ENCODE assay signal across 14 cellular contexts in genomic region chr3:190058486-190059241, GRCh38.
DNase-seq lines count a peak whose midpoint lies in the region; ATAC-seq, FAIRE-seq and TF ChIP-seq lines count a peak whose summit lies in the region.
"Had no signal": no experiment of that assay in that cellular context is flagged by ENCODE, and none has a peak within 500 bp of the region (broad histone marks: within the 10 kb centered on the region; RNA-seq: fewer than 3 reads in every experiment).

No MANE protein-coding gene starts in this region.

- FAIRE-seq in endometrium (lab: Jason Lieb, UNC) (peak; percentile 97), urothelium cell line (lab: Jason Lieb, UNC) (peak; percentile 58)
- FAIRE-seq: RCC 7860 had no signal

- no peaks in the 10 kb centered on the region for H3K36me3 Mint-ChIP-seq in activated naive CD8-positive, alpha-beta T cell treated with anti-CD3 and anti-CD28 coated beads, Interleukin-2, amount 50 U/mL, for 24 hours (ENCODE audit: low read depth)
- H3K36me3 Mint-ChIP-seq in activated naive CD8-positive, alpha-beta T cell treated with anti-CD3 and anti-CD28 coated beads for 36 hours: no peaks in the 10 kb centered on the region
- peaks cover 10% of the 10 kb centered on the region for H3K36me3 Mint-ChIP-seq in nephron (ENCODE audit: low read depth)
- H3K36me3 Mint-ChIP-seq in activated CD4-positive, alpha-beta memory T cell treated with anti-CD3 and anti-CD28 coated beads, Interleukin-2, amount 10 ng/mL, durations not matched to agents 7 days and 5 days (ENCODE audit: low read depth): no peaks in the 10 kb centered on the region
- H3K36me3 Mint-ChIP-seq: naive thymus-derived CD8-positive, alpha-beta T cell had no signal

- DNase-seq in activated naive CD8-positive, alpha-beta T cell treated with anti-CD3 and anti-CD28 coated beads, Interleukin-2, amount 50 U/mL, for 24 hours: no peak
- no peak for DNase-seq in activated naive CD8-positive, alpha-beta T cell treated with anti-CD3 and anti-CD28 coated beads for 36 hours
- DNase-seq in urothelium cell line (ENCODE audit: low spot score) (no peak), cortex of kidney (lab: John Stamatoyannopoulos, UW) (no peak)
- no peak for DNase-seq in activated CD4-positive, alpha-beta memory T cell treated with anti-CD3 and anti-CD28 coated beads, Interleukin-2, amount 10 ng/mL, durations not matched to agents 7 days and 5 days
- DNase-seq: DMS 273 treated with DMSO at 0.1 percent for 48 hours; naive thymus-derived CD8-positive, alpha-beta T cell; NCI-H2081; stimulated activated CD4-positive, alpha-beta T cell treated with anti-CD3 and anti-CD28 coated beads, Interleukin-4, amount 100 ng/mL, for 1 hour; testis had no signal

- no peak overlapping the region for H3K27ac Mint-ChIP-seq in activated naive CD8-positive, alpha-beta T cell treated with anti-CD3 and anti-CD28 coated beads, Interleukin-2, amount 50 U/mL, for 24 hours
- H3K27ac Mint-ChIP-seq in activated naive CD8-positive, alpha-beta T cell treated with anti-CD3 and anti-CD28 coated beads for 36 hours: no peak overlapping the region
- H3K27ac Mint-ChIP-seq in nephron: peak overlapping the region; percentile 93
- no peak overlapping the region for H3K27ac Mint-ChIP-seq in activated CD4-positive, alpha-beta memory T cell treated with anti-CD3 and anti-CD28 coated beads, Interleukin-2, amount 10 ng/mL, durations not matched to agents 7 days and 5 days
- H3K27ac Mint-ChIP-seq: naive thymus-derived CD8-positive, alpha-beta T cell had no signal

- peak; percentile 52 for ATAC-seq in activated naive CD8-positive, alpha-beta T cell treated with anti-CD3 and anti-CD28 coated beads, Interleukin-2, amount 50 U/mL, for 24 hours
- no peak for ATAC-seq in HG03378 (IDR thresholded peaks at IDR 0.05; ENCODE audit: unreplicated experiment)
- ATAC-seq: naive thymus-derived CD8-positive, alpha-beta T cell had no signal

- POLR2A ChIA-PET in activated CD4-positive, alpha-beta memory T cell treated with anti-CD3 and anti-CD28 coated beads, Interleukin-2, amount 10 ng/mL, durations not matched to agents 7 days and 5 days (lab: Charles Lee): no interaction called here

- no peak overlapping the region for H3K4me3 Mint-ChIP-seq in activated naive CD8-positive, alpha-beta T cell treated with anti-CD3 and anti-CD28 coated beads, Interleukin-2, amount 50 U/mL, for 24 hours
- no peak overlapping the region for H3K4me3 Mint-ChIP-seq in activated naive CD8-positive, alpha-beta T cell treated with anti-CD3 and anti-CD28 coated beads for 36 hours
- peak overlapping the region; percentile 3 to 39 (median 20) for H3K4me3 Mint-ChIP-seq in nephron
- no peak overlapping the region for H3K4me3 Mint-ChIP-seq in activated CD4-positive, alpha-beta memory T cell treated with anti-CD3 and anti-CD28 coated beads, Interleukin-2, amount 10 ng/mL, durations not matched to agents 7 days and 5 days
- H3K4me3 Mint-ChIP-seq: naive thymus-derived CD8-positive, alpha-beta T cell had no signal

- CTCF ChIA-PET in activated CD4-positive, alpha-beta memory T cell treated with anti-CD3 and anti-CD28 coated beads, Interleukin-2, amount 10 ng/mL, durations not matched to agents 7 days and 5 days (lab: Charles Lee): no interaction called here

- H3K9me3 Mint-ChIP-seq in activated naive CD8-positive, alpha-beta T cell treated with anti-CD3 and anti-CD28 coated beads, Interleukin-2, amount 50 U/mL, for 24 hours: no peaks in the 10 kb centered on the region
- no peaks in the 10 kb centered on the region for H3K9me3 Mint-ChIP-seq in activated naive CD8-positive, alpha-beta T cell treated with anti-CD3 and anti-CD28 coated beads for 36 hours
- H3K9me3 Mint-ChIP-seq in nephron: no peaks in the 10 kb centered on the region
- H3K9me3 Mint-ChIP-seq in activated CD4-positive, alpha-beta memory T cell treated with anti-CD3 and anti-CD28 coated beads, Interleukin-2, amount 10 ng/mL, durations not matched to agents 7 days and 5 days: no peaks in the 10 kb centered on the region
- H3K9me3 Mint-ChIP-seq: naive thymus-derived CD8-positive, alpha-beta T cell had no signal

- H3K4me1 Mint-ChIP-seq in activated naive CD8-positive, alpha-beta T cell treated with anti-CD3 and anti-CD28 coated beads, Interleukin-2, amount 50 U/mL, for 24 hours: peaks cover 3% of the 10 kb centered on the region
- peaks cover 7% of the 10 kb centered on the region for H3K4me1 Mint-ChIP-seq in activated naive CD8-positive, alpha-beta T cell treated with anti-CD3 and anti-CD28 coated beads for 36 hours
- H3K4me1 Mint-ChIP-seq in nephron: peaks cover 77% of the 10 kb centered on the region
- no peaks in the 10 kb centered on the region for H3K4me1 Mint-ChIP-seq in activated CD4-positive, alpha-beta memory T cell treated with anti-CD3 and anti-CD28 coated beads, Interleukin-2, amount 10 ng/mL, durations not matched to agents 7 days and 5 days
- H3K4me1 Mint-ChIP-seq: naive thymus-derived CD8-positive, alpha-beta T cell had no signal

- TF ChIP-seq CTCF in nephron (IDR thresholded peaks at IDR 0.05; ENCODE audit: unreplicated experiment in 3 of 3): no peak

- peaks cover 7% of the 10 kb centered on the region for H3K27me3 Mint-ChIP-seq in activated naive CD8-positive, alpha-beta T cell treated with anti-CD3 and anti-CD28 coated beads, Interleukin-2, amount 50 U/mL, for 24 hours
- peaks cover 12% of the 10 kb centered on the region for H3K27me3 Mint-ChIP-seq in activated naive CD8-positive, alpha-beta T cell treated with anti-CD3 and anti-CD28 coated beads for 36 hours
- no peaks in the 10 kb centered on the region for H3K27me3 Mint-ChIP-seq in nephron (ENCODE audit: low read depth)
- peaks cover 4% of the 10 kb centered on the region for H3K27me3 Mint-ChIP-seq in activated CD4-positive, alpha-beta memory T cell treated with anti-CD3 and anti-CD28 coated beads, Interleukin-2, amount 10 ng/mL, durations not matched to agents 7 days and 5 days

Comparison
In these comparisons a context has a peak if more than half of its experiments do, and no peak if none do; other contexts are left out.
1. H3K27ac Mint-ChIP-seq: peak in nephron (3 of 3); none in activated naive CD8-positive, alpha-beta T cell treated with anti-CD3 and anti-CD28 coated beads, Interleukin-2, amount 50 U/mL, for 24 hours (single experiment), activated naive CD8-positive, alpha-beta T cell treated with anti-CD3 and anti-CD28 coated beads for 36 hours (single experiment) and activated CD4-positive, alpha-beta memory T cell treated with anti-CD3 and anti-CD28 coated beads, Interleukin-2, amount 10 ng/mL, durations not matched to agents 7 days and 5 days (single experiment).
2. H3K4me3 Mint-ChIP-seq: peak in nephron (3 of 3); none in activated naive CD8-positive, alpha-beta T cell treated with anti-CD3 and anti-CD28 coated beads, Interleukin-2, amount 50 U/mL, for 24 hours (single experiment), activated naive CD8-positive, alpha-beta T cell treated with anti-CD3 and anti-CD28 coated beads for 36 hours (single experiment) and activated CD4-positive, alpha-beta memory T cell treated with anti-CD3 and anti-CD28 coated beads, Interleukin-2, amount 10 ng/mL, durations not matched to agents 7 days and 5 days (single experiment).